Comparison of ENCODE assay signal across 9 cellular contexts in the genomic region with DNA sequence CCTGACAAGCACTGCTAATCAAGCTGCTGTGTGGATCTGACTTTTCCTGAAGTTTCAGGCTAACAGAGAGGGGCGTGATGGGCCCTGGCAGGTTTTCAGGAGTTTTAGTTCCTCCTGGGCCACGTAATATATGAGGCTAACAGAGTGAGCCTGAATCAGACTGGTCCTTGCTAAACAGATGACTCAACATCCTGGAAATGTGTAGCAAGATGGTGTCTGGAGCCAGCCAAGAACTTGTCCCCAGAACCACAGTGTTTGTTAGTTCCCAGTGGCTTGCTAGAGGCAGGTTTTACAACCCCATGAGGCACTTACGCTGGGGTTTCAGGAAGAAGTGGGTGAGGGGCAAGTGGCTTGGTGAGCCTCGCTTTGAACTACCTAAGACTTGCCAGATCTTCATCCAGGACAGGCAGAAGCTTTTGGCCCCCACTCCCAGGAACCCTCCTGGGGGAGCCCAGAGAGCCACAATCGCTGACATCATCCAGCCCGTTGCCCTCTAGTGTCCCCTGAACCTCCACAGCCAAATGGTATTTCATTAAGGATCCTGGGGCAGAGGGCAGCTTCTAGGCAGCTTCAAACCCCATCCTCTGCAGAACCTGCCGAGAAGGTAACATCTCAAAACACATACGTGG. TPM values are rescaled to one million over a fixed set of nuclear protein-coding genes. Genes with fewer than 3 reads are reported as not detected.
A peak's percentile ranks its signal among the peaks of the same experiment; 100 is the strongest.
DNase-seq lines count a peak whose midpoint lies in the region; ATAC-seq lines count a peak whose summit lies in the region.
"Had no signal": no experiment of that assay in that cellular context is flagged by ENCODE, and none has a peak within 500 bp of the region (broad histone marks: within the 10 kb centered on the region; RNA-seq: fewer than 3 reads in every experiment).

No MANE protein-coding gene starts in this region.

- no peaks in the 10 kb centered on the region for H3K9me3 Mint-ChIP-seq in activated CD4-positive, alpha-beta T cell treated with anti-CD3 and anti-CD28 coated beads, Interleukin-2, amount 10 ng/mL, durations not matched to agents 7 days and 5 days
- no peaks in the 10 kb centered on the region for H3K9me3 Mint-ChIP-seq in natural killer cell treated with Interleukin-12 subunit alpha and Interleukin-12 subunit beta and Interleukin-15 and Interleukin-18, amount 100 ng/mL, for 72 hours

- peaks cover 8% of the 10 kb centered on the region for H3K27me3 Mint-ChIP-seq in activated CD4-positive, alpha-beta T cell treated with anti-CD3 and anti-CD28 coated beads, Interleukin-2, amount 10 ng/mL, durations not matched to agents 7 days and 5 days
- H3K27me3 Mint-ChIP-seq in natural killer cell treated with Interleukin-12 subunit alpha and Interleukin-12 subunit beta and Interleukin-15 and Interleukin-18, amount 100 ng/mL, for 72 hours: peaks cover 14 to 25% of the 10 kb centered on the region in 2 donors

- H3K4me3 ChIP-seq in SK-N-MC (peak overlapping the region; percentile 49), H7 (ENCODE audit: insufficient read depth, low read depth, low read length) (no peak overlapping the region)

- POLR2A ChIA-PET in activated CD4-positive, alpha-beta T cell treated with anti-CD3 and anti-CD28 coated beads, Interleukin-2, amount 10 ng/mL, durations not matched to agents 7 days and 5 days (lab: Charles Lee): no interaction called here

- H3K36me3 Mint-ChIP-seq in activated CD4-positive, alpha-beta T cell treated with anti-CD3 and anti-CD28 coated beads, Interleukin-2, amount 10 ng/mL, durations not matched to agents 7 days and 5 days (ENCODE audit: low read depth): no peaks in the 10 kb centered on the region
- H3K36me3 Mint-ChIP-seq in natural killer cell treated with Interleukin-12 subunit alpha and Interleukin-12 subunit beta and Interleukin-15 and Interleukin-18, amount 100 ng/mL, for 72 hours: no peaks in the 10 kb centered on the region

- H3K27me3 ChIP-seq in H7 (ENCODE audit: control insufficient read depth, insufficient read depth, low read length): no peaks in the 10 kb centered on the region; the same call in 1 of the 2 replicates

- no peaks in the 10 kb centered on the region for H3K9me3 ChIP-seq in SK-N-MC (ENCODE audit: low read depth, low read length)
- H3K9me3 ChIP-seq: Caco-2 had no signal

- peak overlapping the region; percentile 39 for H3K9ac ChIP-seq in SK-N-MC (ENCODE audit: insufficient read length)

- no peaks in the 10 kb centered on the region for H3K36me3 ChIP-seq in SK-N-MC (ENCODE audit: insufficient read depth, low read length)
- no peaks in the 10 kb centered on the region for H3K36me3 ChIP-seq in H7 (replicated peaks; ENCODE audit: control insufficient read depth, insufficient read depth, low read length)

- ATAC-seq in esophagus mucosa (peak; percentile 97), HG03139 (IDR thresholded peaks at IDR 0.05; ENCODE audit: unreplicated experiment) (no peak)
- peak; percentile 94 to 95 for ATAC-seq in natural killer cell treated with Interleukin-12 subunit alpha and Interleukin-12 subunit beta and Interleukin-15 and Interleukin-18, amount 100 ng/mL, for 72 hours

- CTCF ChIA-PET in activated CD4-positive, alpha-beta T cell treated with anti-CD3 and anti-CD28 coated beads, Interleukin-2, amount 10 ng/mL, durations not matched to agents 7 days and 5 days (lab: Charles Lee): interaction anchor here (1.0 to 12.6 kb wide), 4 partner anchors 17 to 171 kb away, joined by 4 to 133 read pairs (median 8); a partner anchor contains a TSS

- no peak overlapping the region for H3K4me3 Mint-ChIP-seq in activated CD4-positive, alpha-beta T cell treated with anti-CD3 and anti-CD28 coated beads, Interleukin-2, amount 10 ng/mL, durations not matched to agents 7 days and 5 days
- peak overlapping the region; percentile 36 for H3K4me3 Mint-ChIP-seq in natural killer cell treated with Interleukin-12 subunit alpha and Interleukin-12 subunit beta and Interleukin-15 and Interleukin-18, amount 100 ng/mL, for 72 hours

- peaks cover 22% of the 10 kb centered on the region for H3K4me1 Mint-ChIP-seq in activated CD4-positive, alpha-beta T cell treated with anti-CD3 and anti-CD28 coated beads, Interleukin-2, amount 10 ng/mL, durations not matched to agents 7 days and 5 days
- peaks cover 23 to 29% of the 10 kb centered on the region in 2 donors for H3K4me1 Mint-ChIP-seq in natural killer cell treated with Interleukin-12 subunit alpha and Interleukin-12 subunit beta and Interleukin-15 and Interleukin-18, amount 100 ng/mL, for 72 hours (ENCODE audit: low read depth in 2 of 2)

- DNase-seq in activated CD4-positive, alpha-beta T cell treated with anti-CD3 and anti-CD28 coated beads, Interleukin-2, amount 10 ng/mL, durations not matched to agents 7 days and 5 days: no peak
- no peak for DNase-seq in activated CD4-positive, alpha-beta T cell treated with anti-CD3 and anti-CD28 coated beads for 4 hours
- DNase-seq in SK-N-MC (ENCODE audit: low read depth, low spot score): no peak
- DNase-seq in natural killer cell treated with Interleukin-12 subunit alpha and Interleukin-12 subunit beta and Interleukin-15 and Interleukin-18, amount 100 ng/mL, for 72 hours (ENCODE audit: low spot score): peak; percentile 68
- no peak for DNase-seq in H7
- DNase-seq in putamen (ENCODE audit: low spot score): no peak

- peak overlapping the region; percentile 75 for H3K27ac ChIP-seq in SK-N-MC

- peak overlapping the region; percentile 38 for H3K27ac Mint-ChIP-seq in activated CD4-positive, alpha-beta T cell treated with anti-CD3 and anti-CD28 coated beads, Interleukin-2, amount 10 ng/mL, durations not matched to agents 7 days and 5 days
- H3K27ac Mint-ChIP-seq in natural killer cell treated with Interleukin-12 subunit alpha and Interleukin-12 subunit beta and Interleukin-15 and Interleukin-18, amount 100 ng/mL, for 72 hours: peak overlapping the region; percentile 70 to 87

RNA-seq across cellular contexts. Expression of a gene that starts 15.9 kb away (rescaled TPM):
- not detected for total RNA-seq in activated CD4-positive, alpha-beta T cell treated with anti-CD3 and anti-CD28 coated beads, Interleukin-2, amount 10 ng/mL, durations not matched to agents 7 days and 5 days
- 0.88 TPM for total RNA-seq in esophagus mucosa
- total RNA-seq in natural killer cell treated with Interleukin-12 subunit alpha and Interleukin-12 subunit beta and Interleukin-15 and Interleukin-18, amount 100 ng/mL, for 72 hours: not detected
- 7.3 and 7.5 TPM in 2 replicates for total RNA-seq in H7 (2014; rRNA removed; shearing (Covaris generic))

RNA-seq across cellular contexts. Expression of a gene that starts 55.7 kb away (rescaled TPM):
- total RNA-seq in activated CD4-positive, alpha-beta T cell treated with anti-CD3 and anti-CD28 coated beads, Interleukin-2, amount 10 ng/mL, durations not matched to agents 7 days and 5 days: 10 to 100 TPM; 22.1 to 23.6 TPM
- 10.8 TPM for total RNA-seq in esophagus mucosa
- 10 to 100 TPM; 19.6 to 27.1 TPM for total RNA-seq in natural killer cell treated with Interleukin-12 subunit alpha and Interleukin-12 subunit beta and Interleukin-15 and Interleukin-18, amount 100 ng/mL, for 72 hours
- 47.5 and 54.3 TPM in 2 replicates for total RNA-seq in H7 (2014; rRNA removed; shearing (Covaris generic))
